1 cellular context compared by ENCODE assay signal in genomic region chr6:31158863-31159855, GRCh38.
A peak's percentile ranks its signal among the peaks of the same experiment; 100 is the strongest.
TF ChIP-seq lines count a peak whose summit lies in the region.

No MANE protein-coding gene starts in this region.

TF ChIP-seq in HepG2, 621 proteins besides CTCF, POLR2A, EP300 and RAD21 (continued from another document and continues in another):
- TF ChIP-seq STAT6 (CRISPR knock-in tag; IDR thresholded peaks at IDR 0.05; ENCODE audit: borderline replicate concordance) (no peak), ZNF496 (CRISPR knock-in tag; IDR thresholded peaks at IDR 0.05; ENCODE audit: insufficient replicate concordance) (no peak), ZNF414 (CRISPR knock-in tag; IDR thresholded peaks at IDR 0.05) (no peak), DMTF1 (CRISPR knock-in tag; IDR thresholded peaks at IDR 0.05) (no peak), NRL (CRISPR knock-in tag; IDR thresholded peaks at IDR 0.05; ENCODE audit: borderline replicate concordance) (peak; percentile 5; the same call in 1 of the 2 replicates), PREB (CRISPR knock-in tag; IDR thresholded peaks at IDR 0.05) (no peak), ZNF225 (CRISPR knock-in tag; IDR thresholded peaks at IDR 0.05) (no peak), ZNF180 (CRISPR knock-in tag; IDR thresholded peaks at IDR 0.05; ENCODE audit: borderline replicate concordance, low read depth) (no peak), PATZ1 (CRISPR knock-in tag; IDR thresholded peaks at IDR 0.05) (peak; percentile 94), ZZZ3 (CRISPR knock-in tag; IDR thresholded peaks at IDR 0.05; ENCODE audit: borderline replicate concordance) (no peak), ZBTB14 (CRISPR knock-in tag; IDR thresholded peaks at IDR 0.05) (no peak), NFAT5 (CRISPR knock-in tag; IDR thresholded peaks at IDR 0.05) (no peak), ZNF879 (CRISPR knock-in tag; IDR thresholded peaks at IDR 0.05) (no peak), ZNF619 (CRISPR knock-in tag; IDR thresholded peaks at IDR 0.05) (no peak), ZNF17 (CRISPR knock-in tag; IDR thresholded peaks at IDR 0.05) (no peak), NFATC3 (CRISPR knock-in tag; IDR thresholded peaks at IDR 0.05) (no peak), ZNF407 (CRISPR knock-in tag; IDR thresholded peaks at IDR 0.05; ENCODE audit: not compliant biosample characterization) (no peak), ZNF547 (CRISPR knock-in tag; IDR thresholded peaks at IDR 0.05) (no peak), KAT2B (IDR thresholded peaks at IDR 0.05; ENCODE audit: borderline replicate concordance, low read depth, low read length) (no peak), SRSF4 (IDR thresholded peaks at IDR 0.05; ENCODE audit: low read depth, low read length, poor library complexity, severe bottlenecking) (no peak), ETV6 (CRISPR knock-in tag; conservative IDR thresholded peaks at IDR 0.05) (no peak), ZNF672 (CRISPR knock-in tag; IDR thresholded peaks at IDR 0.05) (no peak), SUZ12 (IDR thresholded peaks at IDR 0.05; ENCODE audit: low read depth, low read length) (no peak), ZNF264 (CRISPR knock-in tag; IDR thresholded peaks at IDR 0.05) (no peak), ZSCAN31 (CRISPR knock-in tag; IDR thresholded peaks at IDR 0.05; ENCODE audit: low read depth) (no peak; the same call in 1 of the 2 replicates), SMC3 (IDR thresholded peaks at IDR 0.05; ENCODE audit: low read length) (no peak), ATM (IDR thresholded peaks at IDR 0.05; ENCODE audit: borderline replicate concordance) (no peak)
